Comparison of ENCODE assay signal across 18 cellular contexts in genomic region chr7:36546331-36546730, GRCh38.
DNase-seq lines count a peak whose midpoint lies in the region; ATAC-seq and TF ChIP-seq lines count a peak whose summit lies in the region.
"Had no signal": no experiment of that assay in that cellular context is flagged by ENCODE, and none has a peak within 500 bp of the region (broad histone marks: within the 10 kb centered on the region; RNA-seq: fewer than 3 reads in every experiment).

No MANE protein-coding gene starts in this region.

- H3K27me3 ChIP-seq in neural progenitor cell, result no peaks in the 10 kb centered on the region

- peaks cover 2% of the 10 kb centered on the region for H3K9me3 Mint-ChIP-seq in neural progenitor cell

- no peaks in the 10 kb centered on the region for H3K79me2 ChIP-seq in neural progenitor cell (ENCODE audit: low read depth)

- no peak overlapping the region for H3K4me3 ChIP-seq in neural progenitor cell

- no peak for TF ChIP-seq CTCF in neural progenitor cell (IDR thresholded peaks at IDR 0.05)

- H3K27ac Mint-ChIP-seq in neural progenitor cell, result peak overlapping the region; percentile 29

- H3K4me1 Mint-ChIP-seq in neural progenitor cell, result no peaks in the 10 kb centered on the region

- no peaks in the 10 kb centered on the region for H3K4me1 ChIP-seq in neural progenitor cell

- H2AFZ ChIP-seq in neural progenitor cell (replicated peaks), result no peak overlapping the region

- no peak overlapping the region for H3K4me3 Mint-ChIP-seq in neural progenitor cell

- intact Hi-C loops in cardiac septum (cut with DNase I), result no loop called here

- no peak overlapping the region for H3K27ac ChIP-seq in neural progenitor cell

- H3F3A ChIP-seq in neural progenitor cell (ENCODE audit: low read depth), result no peaks in the 10 kb centered on the region

- H3K27me3 Mint-ChIP-seq in neural progenitor cell (ENCODE audit: insufficient read depth, low read depth), result peaks cover 5% of the 10 kb centered on the region

- H3K36me3 ChIP-seq in neural progenitor cell, result no peaks in the 10 kb centered on the region

- H3K36me3 Mint-ChIP-seq in neural progenitor cell, result no peaks in the 10 kb centered on the region

- H3K9ac ChIP-seq in neural progenitor cell, result no peak overlapping the region

- H3K9me3 ChIP-seq in neural progenitor cell (ENCODE audit: low read depth), result no peaks in the 10 kb centered on the region

- no peak for ATAC-seq in GM19328 (IDR thresholded peaks at IDR 0.05; ENCODE audit: unreplicated experiment)
- ATAC-seq: Right ventricle myocardium inferior had no signal

- no peak overlapping the region for H3K4me2 ChIP-seq in neural progenitor cell

- H4K20me1 ChIP-seq in neural progenitor cell (ENCODE audit: low read depth), result no peaks in the 10 kb centered on the region

- DNase-seq in NCI-H1694 treated with DMSO at 0.1 percent for 48 hours (lab: John Stamatoyannopoulos, UW), result peak; percentile 73
- peak; percentile 94 for DNase-seq in NCI-H69 (lab: John Stamatoyannopoulos, UW)
- no peak for DNase-seq in neural progenitor cell (ENCODE audit: low spot score)
- DNase-seq in cardiac septum (ENCODE audit: low spot score), result no peak
- DNase-seq in T-helper 2 cell, result no peak
- DNase-seq in DMS114 treated with DMSO at 0.1 percent for 48 hours (lab: John Stamatoyannopoulos, UW; ENCODE audit: unreplicated experiment), result no peak
- DNase-seq: ACHN; GDM1; GOT3; MM.1S; NCI-H1092 treated with DMSO at 0.1 percent for 48 hours; NCI-H146; NCI-H345; NCI-H748 treated with DMSO at 0.1 percent for 48 hours; NK-92 treated with Interleukin-12 subunit alpha and Interleukin-12 subunit beta, amount 100 ng/mL, for 24 hours; SW 1271 had no signal

Comparison
In these comparisons a context has a peak if more than half of its experiments do, and no peak if none do; other contexts are left out.
1. DNase-seq: peak in NCI-H1694 treated with DMSO at 0.1 percent for 48 hours (single experiment) and NCI-H69 (single experiment); none in neural progenitor cell (single experiment), cardiac septum (single experiment), T-helper 2 cell (0 of 5) and DMS114 treated with DMSO at 0.1 percent for 48 hours (single experiment).